In the genomic region with DNA sequence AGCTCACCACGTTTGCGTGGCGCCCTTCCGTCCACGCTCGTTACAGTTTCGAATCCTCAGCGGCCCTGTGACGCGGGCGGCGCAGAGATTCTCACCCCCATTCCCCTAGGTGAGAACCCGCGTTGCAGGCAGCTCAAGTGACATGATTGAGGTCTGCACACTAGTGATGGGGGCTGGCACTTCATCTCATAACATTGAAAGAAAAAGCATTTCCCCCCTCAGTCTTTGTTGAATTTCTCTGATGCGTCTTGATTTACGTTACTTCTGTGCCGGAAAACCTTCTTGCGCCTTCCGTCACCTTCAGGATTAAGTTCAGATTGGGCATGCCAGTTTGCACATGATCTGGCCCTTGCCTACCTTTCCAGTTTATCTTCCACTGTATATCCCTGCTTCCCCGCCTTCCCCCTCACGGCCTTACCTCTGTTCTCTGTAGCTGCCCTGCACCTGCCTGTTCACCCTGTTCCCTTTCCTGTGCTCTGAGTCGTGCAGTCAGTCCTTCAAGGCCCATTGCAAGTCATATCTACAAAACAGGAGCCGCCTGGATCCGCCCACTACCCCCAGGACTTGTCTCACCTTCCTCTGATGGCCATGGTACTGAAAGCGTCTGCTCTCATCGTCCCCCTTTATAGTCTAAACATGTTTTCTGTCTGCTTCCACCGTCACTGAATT, we compare ENCODE assay signal across 1 cellular context.
TF ChIP-seq lines count a peak whose summit lies in the region.

No MANE protein-coding gene starts in this region.

TF ChIP-seq in H1, 55 proteins besides CTCF, POLR2A, EP300 and RAD21:
- TF ChIP-seq EZH2 (IDR thresholded peaks at IDR 0.05; ENCODE audit: low read depth, low read length, severe bottlenecking) (no peak), HDAC6 (IDR thresholded peaks at IDR 0.05; ENCODE audit: low read depth, low read length) (no peak), TBP (IDR thresholded peaks at IDR 0.05; ENCODE audit: low read depth, low read length) (no peak), SAP30 (IDR thresholded peaks at IDR 0.05; ENCODE audit: insufficient read depth, insufficient replicate concordance, low read length) (no peak), POLR2AphosphoS5 (IDR thresholded peaks at IDR 0.05; ENCODE audit: low read depth, low read length) (peak; percentile 11; the same call in 1 of the 2 replicates), TAF7 (optimal IDR thresholded peaks at IDR 0.05; ENCODE audit: borderline replicate concordance, low read depth, low read length) (no peak), KDM4A (IDR thresholded peaks at IDR 0.05; ENCODE audit: low read depth, low read length, severe bottlenecking) (peak; percentile 6), ZNF274 (IDR thresholded peaks at IDR 0.05; ENCODE audit: borderline replicate concordance, extremely low read depth, low read length) (no peak), TEAD4 (IDR thresholded peaks at IDR 0.05; ENCODE audit: low read depth, low read length) (no peak)
